Comparison of ENCODE assay signal across 8 cellular contexts in genomic region chr3:128074851-128075515, GRCh38. TPM values are rescaled to one million over a fixed set of nuclear protein-coding genes. Genes with fewer than 3 reads are reported as not detected.
A peak's percentile ranks its signal among the peaks of the same experiment; 100 is the strongest.
DNase-seq lines count a peak whose midpoint lies in the region; ATAC-seq, FAIRE-seq and TF ChIP-seq lines count a peak whose summit lies in the region.

No MANE protein-coding gene starts in this region.

- H3K4me3 Mint-ChIP-seq in effector memory CD8-positive, alpha-beta T cell = peak overlapping the region in 1 of 2 donors; percentile 77

- peaks cover 9% of the 10 kb centered on the region for H3K4me1 ChIP-seq in psoas muscle

- H3K4me1 Mint-ChIP-seq in effector memory CD8-positive, alpha-beta T cell (ENCODE audit: low read depth in 2 of 2) = peaks cover 0 to 13% of the 10 kb centered on the region in 2 donors

- DNase-seq in GM19239 (ENCODE audit: insufficient read length, low spot score) = no peak
- DNase-seq in RPMI8226 = peak; percentile 47
- peak; percentile 30 for DNase-seq in fibroblast of villous mesenchyme (ENCODE audit: low read depth)
- DNase-seq in psoas muscle = no peak
- no peak for DNase-seq in NCI-H524 (lab: John Stamatoyannopoulos, UW)
- no peak for DNase-seq in anterior cingulate cortex (lab: John Stamatoyannopoulos, UW)
- no peak for DNase-seq in SHP77 (lab: John Stamatoyannopoulos, UW)
- DNase-seq in effector memory CD8-positive, alpha-beta T cell = no peak

- H3K4me3 ChIP-seq in fibroblast of villous mesenchyme (ENCODE audit: low read depth, low read length) (peak overlapping the region; percentile 43), psoas muscle (peak overlapping the region; percentile 70)

- H3K36me3 ChIP-seq in psoas muscle (ENCODE audit: insufficient read depth in 1 of 2, low read depth in 1 of 2) = peaks cover 0 to 56% of the 10 kb centered on the region in 2 donors

- H3K9me3 Mint-ChIP-seq in effector memory CD8-positive, alpha-beta T cell = no peaks in the 10 kb centered on the region

- H3K36me3 Mint-ChIP-seq in effector memory CD8-positive, alpha-beta T cell (ENCODE audit: insufficient read depth) = peaks cover 49% of the 10 kb centered on the region

- H3K27ac ChIP-seq in psoas muscle = no peak overlapping the region

- no peak for TF ChIP-seq CTCF in fibroblast of villous mesenchyme (IDR thresholded peaks at IDR 0.05; ENCODE audit: insufficient read depth, low read depth, low read length)
- TF ChIP-seq CTCF in psoas muscle (IDR thresholded peaks at IDR 0.05) = no peak

- ATAC-seq in psoas muscle = no peak
- no peak for ATAC-seq in effector memory CD8-positive, alpha-beta T cell (replicated peaks)

- intact Hi-C loops in psoas muscle (cut with DNase I) = loop anchor here (5.0 to 10.0 kb wide), 3 partner anchors 47 to 532 kb away; partner anchors contain the start of gene RUVBL1 (in 1 of the 2)

- 26 to 31% (median 29%) methylated on average over 7 of the region's 7 CpGs for WGBS in psoas muscle, 3 donors

- FAIRE-seq in GM19239 (lab: Jason Lieb, UNC) = peak; percentile 78

- H3K27me3 ChIP-seq in psoas muscle (ENCODE audit: insufficient read depth in 3 of 3, low read length in 2 of 3) = no peaks in the 10 kb centered on the region

- H3K27me3 Mint-ChIP-seq in effector memory CD8-positive, alpha-beta T cell = no peaks in the 10 kb centered on the region

- peak overlapping the region in 1 of 2 donors; percentile 44 for H3K27ac Mint-ChIP-seq in effector memory CD8-positive, alpha-beta T cell

- H3K9me3 ChIP-seq in psoas muscle = no peaks in the 10 kb centered on the region

RNA-seq across cellular contexts. Expression of gene SEC61A1, which starts 22.7 kb away (rescaled TPM):
- total RNA-seq in fibroblast of villous mesenchyme = 298 and 383 TPM in 2 replicates
- total RNA-seq in psoas muscle = 10 to 100 TPM; 40.1 to 98.2 (median 88.6) TPM
- 100 to 1,000 TPM in 2 of 3 donors, 10 to 100 TPM in 1; 62.6 to 136 (median 117) TPM for polyA plus RNA-seq in psoas muscle

RNA-seq across cellular contexts. Expression of gene RUVBL1, which starts 48.6 kb away (rescaled TPM):
- total RNA-seq in fibroblast of villous mesenchyme (56.4 and 83.8 TPM in 2 replicates), psoas muscle (10 to 100 TPM; 12.9 to 21.0 (median 15.4) TPM)
- polyA plus RNA-seq in psoas muscle = 10 to 100 TPM; 19.6 to 53.9 (median 38.0) TPM

Comparison
In these comparisons a context has a peak if more than half of its experiments do, and no peak if none do; other contexts are left out.
1. DNase-seq: peak in RPMI8226 (single experiment) and fibroblast of villous mesenchyme (single experiment); none in GM19239 (single experiment), psoas muscle (0 of 2), NCI-H524 (0 of 2), anterior cingulate cortex (0 of 58), SHP77 (0 of 2) and effector memory CD8-positive, alpha-beta T cell (0 of 3).